Comparison of ENCODE assay signal across 17 cellular contexts in genomic region chr9:135032868-135033460, GRCh38. TPM values are rescaled to one million over a fixed set of nuclear protein-coding genes. Genes with fewer than 3 reads are reported as not detected.
DNase-seq lines count a peak whose midpoint lies in the region; ATAC-seq, FAIRE-seq and TF ChIP-seq lines count a peak whose summit lies in the region.
"Had no signal": no experiment of that assay in that cellular context is flagged by ENCODE, and none has a peak within 500 bp of the region (broad histone marks: within the 10 kb centered on the region; RNA-seq: fewer than 3 reads in every experiment).

No MANE protein-coding gene starts in this region.

- no peaks in the 10 kb centered on the region for H3K9me3 ChIP-seq in osteoblast (ENCODE audit: low read depth, low read length)
- H3K9me3 ChIP-seq in gastrocnemius medialis = no peaks in the 10 kb centered on the region

- no peak for TF ChIP-seq CTCF in natural killer cell (IDR thresholded peaks at IDR 0.05)
- TF ChIP-seq CTCF in coronary artery (IDR thresholded peaks at IDR 0.05) = no peak
- no peak for TF ChIP-seq CTCF in osteoblast (IDR thresholded peaks at IDR 0.05; ENCODE audit: extremely low read depth, low read depth, low read length)
- no peak for TF ChIP-seq CTCF in gastrocnemius medialis (IDR thresholded peaks at IDR 0.05 in 4 of 5, conservative IDR thresholded peaks at IDR 0.05 in 1 of 5)

- in situ Hi-C loops in gastrocnemius medialis (cut with MboI; ENCODE audit: low sequenced_read_pairs in 4 of 4) = no loop called here

- H3K4me2 ChIP-seq in osteoblast (ENCODE audit: insufficient read depth, low read length) = no peak overlapping the region

- no peaks in the 10 kb centered on the region for H4K20me1 ChIP-seq in osteoblast (ENCODE audit: insufficient read depth, low read length)

- FAIRE-seq in GM19239 (lab: Jason Lieb, UNC) = no peak
- FAIRE-seq: HTR-8/SVneo had no signal

- H3K9me3 Mint-ChIP-seq in natural killer cell treated with Interleukin-12 subunit alpha and Interleukin-12 subunit beta and Interleukin-15 and Interleukin-18, amount 100 ng/mL, for 72 hours = no peaks in the 10 kb centered on the region
- no peaks in the 10 kb centered on the region for H3K9me3 Mint-ChIP-seq in natural killer cell

- H3K36me3 Mint-ChIP-seq in natural killer cell treated with Interleukin-12 subunit alpha and Interleukin-12 subunit beta and Interleukin-15 and Interleukin-18, amount 100 ng/mL, for 72 hours = no peaks in the 10 kb centered on the region
- H3K36me3 Mint-ChIP-seq in natural killer cell = no peaks in the 10 kb centered on the region

- H3K27ac ChIP-seq in coronary artery (no peak overlapping the region), osteoblast (ENCODE audit: low read depth, low read length) (no peak overlapping the region), gastrocnemius medialis (no peak overlapping the region)

- no peaks in the 10 kb centered on the region for H3K27me3 ChIP-seq in osteoblast (ENCODE audit: insufficient read depth, low read length)
- H3K27me3 ChIP-seq in gastrocnemius medialis = peaks cover 0 to 5% (median 3%) of the 10 kb centered on the region in 3 donors

- no peak overlapping the region for H3K27ac Mint-ChIP-seq in natural killer cell treated with Interleukin-12 subunit alpha and Interleukin-12 subunit beta and Interleukin-15 and Interleukin-18, amount 100 ng/mL, for 72 hours
- H3K27ac Mint-ChIP-seq in natural killer cell = no peak overlapping the region

- H2AFZ ChIP-seq in osteoblast (ENCODE audit: low read length) = no peak overlapping the region

- peak; percentile 40 for DNase-seq in natural killer cell treated with Interleukin-12 subunit alpha and Interleukin-12 subunit beta and Interleukin-15 and Interleukin-18, amount 100 ng/mL, for 72 hours (ENCODE audit: low spot score)
- DNase-seq in natural killer cell (no peak), coronary artery (ENCODE audit: low spot score) (peak; percentile 54), osteoblast (ENCODE audit: insufficient read length, low spot score, missing footprints) (peak; percentile 11), NCI-H1417 treated with DMSO at 0.1 percent for 48 hours (lab: John Stamatoyannopoulos, UW) (no peak), GM19239 (ENCODE audit: insufficient read length, low spot score) (no peak), gastrocnemius medialis (no peak)
- DNase-seq: DMS 273 treated with DMSO at 0.1 percent for 48 hours; EL; HCEC 1CT; KBM-7; NCI-H1048; NCI-H2227 treated with DMSO at 0.1 percent for 48 hours; NCI-H524 treated with DMSO at 0.1 percent for 48 hours; NK-92 treated with Interleukin-12 subunit alpha and Interleukin-12 subunit beta, amount 100 ng/mL, for 24 hours; OCI-M1 had no signal

- H3K36me3 ChIP-seq in osteoblast (ENCODE audit: insufficient read depth, low read length) (no peaks in the 10 kb centered on the region), gastrocnemius medialis (no peaks in the 10 kb centered on the region)

- no peaks in the 10 kb centered on the region for H3K4me1 Mint-ChIP-seq in natural killer cell treated with Interleukin-12 subunit alpha and Interleukin-12 subunit beta and Interleukin-15 and Interleukin-18, amount 100 ng/mL, for 72 hours (ENCODE audit: low read depth in 2 of 2)
- H3K4me1 Mint-ChIP-seq in natural killer cell = no peaks in the 10 kb centered on the region

- H3K79me2 ChIP-seq in osteoblast (ENCODE audit: insufficient read depth, low read length) = no peaks in the 10 kb centered on the region

- H3K4me1 ChIP-seq in osteoblast (ENCODE audit: insufficient read depth, low read length) (no peaks in the 10 kb centered on the region), gastrocnemius medialis (no peaks in the 10 kb centered on the region)

- no peak for TF ChIP-seq POLR2A in gastrocnemius medialis (IDR thresholded peaks at IDR 0.05)

- no peaks in the 10 kb centered on the region for H3K27me3 Mint-ChIP-seq in natural killer cell treated with Interleukin-12 subunit alpha and Interleukin-12 subunit beta and Interleukin-15 and Interleukin-18, amount 100 ng/mL, for 72 hours
- peaks cover 0 to 3% of the 10 kb centered on the region in 2 donors for H3K27me3 Mint-ChIP-seq in natural killer cell (ENCODE audit: low read depth in 2 of 2)

- ATAC-seq in natural killer cell treated with Interleukin-12 subunit alpha and Interleukin-12 subunit beta and Interleukin-15 and Interleukin-18, amount 100 ng/mL, for 72 hours = no peak
- no peak for ATAC-seq in natural killer cell
- no peak for ATAC-seq in gastrocnemius medialis

- intact Hi-C loops in natural killer cell (cut with micrococcal nuclease) (no loop called here), gastrocnemius medialis (cut with DNase I; ENCODE audit: low total_unique reads) (no loop called here)

- H3K4me3 ChIP-seq in coronary artery (no peak overlapping the region), osteoblast (ENCODE audit: insufficient read depth, low read length) (no peak overlapping the region), gastrocnemius medialis (no peak overlapping the region)

- no peak overlapping the region for H3K4me3 Mint-ChIP-seq in natural killer cell treated with Interleukin-12 subunit alpha and Interleukin-12 subunit beta and Interleukin-15 and Interleukin-18, amount 100 ng/mL, for 72 hours
- H3K4me3 Mint-ChIP-seq in natural killer cell = no peak overlapping the region

RNA-seq across cellular contexts. Expression of gene OLFM1, which starts 54.5 kb away (rescaled TPM):
- not detected for total RNA-seq in natural killer cell treated with Interleukin-12 subunit alpha and Interleukin-12 subunit beta and Interleukin-15 and Interleukin-18, amount 100 ng/mL, for 72 hours
- total RNA-seq in natural killer cell = under 1 TPM in 1 of 3 donors, not detected in 2; 0.18 TPM
- total RNA-seq in osteoblast = under 0.01 and 0.29 TPM in 2 replicates
- 1 to 10 TPM; 3.4 to 8.5 (median 6.7) TPM for total RNA-seq in gastrocnemius medialis

Comparison
In these comparisons a context has a peak if more than half of its experiments do, and no peak if none do; other contexts are left out.
1. DNase-seq: peak in natural killer cell treated with Interleukin-12 subunit alpha and Interleukin-12 subunit beta and Interleukin-15 and Interleukin-18, amount 100 ng/mL, for 72 hours (single experiment), coronary artery (single experiment) and osteoblast (single experiment); none in natural killer cell (single experiment), NCI-H1417 treated with DMSO at 0.1 percent for 48 hours (single experiment), GM19239 (single experiment) and gastrocnemius medialis (0 of 2).